ENCODE assay signal across 8 cellular contexts in the genomic region with DNA sequence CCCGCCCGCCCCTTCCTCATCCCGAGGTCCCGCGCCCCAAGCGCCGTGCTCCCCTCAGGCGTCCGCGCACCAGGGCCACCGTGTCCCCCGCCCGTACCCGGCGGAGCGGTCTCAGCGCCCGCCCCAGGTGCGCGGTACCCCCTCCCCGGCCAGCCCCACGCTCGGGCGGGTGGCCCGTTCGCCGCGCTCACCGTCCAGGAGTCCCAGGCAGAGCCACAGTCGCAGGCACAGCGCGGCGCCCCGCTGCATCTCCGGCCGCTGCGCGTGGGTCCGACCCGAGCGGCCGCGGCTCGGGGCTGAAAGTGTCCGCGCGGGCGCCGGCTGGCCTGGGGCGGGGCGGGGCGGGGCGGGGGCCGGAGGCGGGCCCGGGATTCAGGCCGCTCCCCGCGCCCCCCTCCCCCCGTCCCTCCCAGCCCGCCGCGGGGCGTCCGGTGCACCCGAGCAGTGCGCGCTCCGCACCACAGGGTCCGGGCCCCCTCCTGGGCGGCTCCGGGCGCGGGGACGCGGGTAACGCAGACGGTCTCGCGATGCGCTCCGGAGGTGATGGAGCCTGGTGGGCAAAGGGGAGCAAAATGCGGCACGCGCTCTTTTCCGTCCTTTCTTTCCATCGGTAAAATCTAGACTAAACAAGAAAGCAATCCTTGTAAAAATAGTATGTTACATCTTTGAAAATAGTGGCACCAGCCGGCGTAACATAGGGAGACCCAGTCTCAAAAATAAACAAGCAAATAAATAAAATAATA. TPM values are rescaled to one million over a fixed set of nuclear protein-coding genes. Genes with fewer than 3 reads are reported as not detected.
A peak's percentile ranks its signal among the peaks of the same experiment; 100 is the strongest.
DNase-seq lines count a peak whose midpoint lies in the region; ATAC-seq lines count a peak whose summit lies in the region.

TSS of gene FLT4 (minus strand) at position 304 of the 743 bp plus-strand sequence. CDS start at position 249, 55 bp downstream.

- H3K27me3 Mint-ChIP-seq in natural killer cell treated with Interleukin-12 subunit alpha and Interleukin-12 subunit beta and Interleukin-15 and Interleukin-18, amount 100 ng/mL, for 72 hours, result peaks cover 42 to 49% of the 10 kb centered on the region in 2 donors

- H3K4me1 Mint-ChIP-seq in natural killer cell treated with Interleukin-12 subunit alpha and Interleukin-12 subunit beta and Interleukin-15 and Interleukin-18, amount 100 ng/mL, for 72 hours (ENCODE audit: low read depth in 2 of 2), result peaks cover 6% of the 10 kb centered on the region in 2 donors

- peak within 1 kb of the TSS; percentile 30 for H3K4me3 ChIP-seq in MG63
- peak within 1 kb of the TSS; percentile 14 for H3K4me3 ChIP-seq in endocrine pancreas (ENCODE audit: control insufficient read depth, insufficient read depth, low read length)

- no peaks in the 10 kb centered on the region for H3K36me3 Mint-ChIP-seq in natural killer cell treated with Interleukin-12 subunit alpha and Interleukin-12 subunit beta and Interleukin-15 and Interleukin-18, amount 100 ng/mL, for 72 hours

- no peaks in the 10 kb centered on the region for H3K4me1 ChIP-seq in endocrine pancreas (ENCODE audit: control insufficient read depth, insufficient read depth, low read length)

- H3K4me3 Mint-ChIP-seq in natural killer cell treated with Interleukin-12 subunit alpha and Interleukin-12 subunit beta and Interleukin-15 and Interleukin-18, amount 100 ng/mL, for 72 hours, result peak within 1 kb of the TSS; percentile 80

- DNase-seq in AG20443 (ENCODE audit: low spot score), result peak; percentile 32
- DNase-seq in MG63, result no peak
- DNase-seq in natural killer cell treated with Interleukin-12 subunit alpha and Interleukin-12 subunit beta and Interleukin-15 and Interleukin-18, amount 100 ng/mL, for 72 hours (ENCODE audit: low spot score), result no peak
- DNase-seq in HK-2 (ENCODE audit: unreplicated experiment), result no peak
- no peak for DNase-seq in kidney tubule cell (ENCODE audit: low spot score)
- DNase-seq in anterior cingulate cortex (lab: John Stamatoyannopoulos, UW), result no peak

- H3K9me3 ChIP-seq in MG63 (no peaks in the 10 kb centered on the region), endocrine pancreas (ENCODE audit: control insufficient read depth, low read length) (no peaks in the 10 kb centered on the region)

- peak; percentile 15 to 33 for ATAC-seq in natural killer cell treated with Interleukin-12 subunit alpha and Interleukin-12 subunit beta and Interleukin-15 and Interleukin-18, amount 100 ng/mL, for 72 hours
- no peak for ATAC-seq in HG03342 (IDR thresholded peaks at IDR 0.05; ENCODE audit: unreplicated experiment)

- peaks cover 58% of the 10 kb centered on the region for H3K27me3 ChIP-seq in MG63
- H3K27me3 ChIP-seq in endocrine pancreas (ENCODE audit: control insufficient read depth, insufficient read depth, low read length), result peaks cover 6% of the 10 kb centered on the region

- H3K36me3 ChIP-seq in MG63 (no peaks in the 10 kb centered on the region), endocrine pancreas (ENCODE audit: control insufficient read depth, insufficient read depth, low read length) (no peaks in the 10 kb centered on the region)

- no peak within 1 kb of the TSS for H3K27ac Mint-ChIP-seq in natural killer cell treated with Interleukin-12 subunit alpha and Interleukin-12 subunit beta and Interleukin-15 and Interleukin-18, amount 100 ng/mL, for 72 hours

- no peaks in the 10 kb centered on the region for H3K9me3 Mint-ChIP-seq in natural killer cell treated with Interleukin-12 subunit alpha and Interleukin-12 subunit beta and Interleukin-15 and Interleukin-18, amount 100 ng/mL, for 72 hours

- H3K9ac ChIP-seq in endocrine pancreas (ENCODE audit: control insufficient read depth, insufficient read depth, low read length), result no peak within 1 kb of the TSS

RNA-seq across cellular contexts. Expression of gene FLT4, which starts in this region (rescaled TPM):
- total RNA-seq in MG63 (2014; rRNA removed; shearing (Covaris generic); ENCODE audit: low replicate concordance), result 0.10 and 1.3 TPM in 2 replicates
- total RNA-seq in natural killer cell treated with Interleukin-12 subunit alpha and Interleukin-12 subunit beta and Interleukin-15 and Interleukin-18, amount 100 ng/mL, for 72 hours, result under 1 TPM; 0.26 to 0.47 TPM

Comparison
In these comparisons a context has a peak if more than half of its experiments do, and no peak if none do; other contexts are left out.
1. Peak in ATAC-seq in natural killer cell treated with Interleukin-12 subunit alpha and Interleukin-12 subunit beta and Interleukin-15 and Interleukin-18, amount 100 ng/mL, for 72 hours; RNA of the gene not detected or under 1 TPM.